1 cellular context compared by ENCODE assay signal in genomic region chr16:84535408-84535807, GRCh38.
TF ChIP-seq lines count a peak whose summit lies in the region.

No MANE protein-coding gene starts in this region.

TF ChIP-seq in H1, 55 proteins besides CTCF, POLR2A, EP300 and RAD21:
- TF ChIP-seq TCF12 (IDR thresholded peaks at IDR 0.05; ENCODE audit: low read depth, low read length): 0 out of 2 replicates have a peak, but pooled peaks have one; percentile 6
- no peak for TF ChIP-seq CHD2 (IDR thresholded peaks at IDR 0.05; ENCODE audit: low read length)
- peak; percentile 14; the same call in 1 of the 2 replicates for TF ChIP-seq MAX (IDR thresholded peaks at IDR 0.05)
